Comparison of ENCODE assay signal across 14 cellular contexts in genomic region chr16:12079411-12079965, GRCh38.
DNase-seq lines count a peak whose midpoint lies in the region; ATAC-seq and TF ChIP-seq lines count a peak whose summit lies in the region.
"Had no signal": no experiment of that assay in that cellular context is flagged by ENCODE, and none has a peak within 500 bp of the region (broad histone marks: within the 10 kb centered on the region; RNA-seq: fewer than 3 reads in every experiment).

No MANE protein-coding gene starts in this region.

- no peaks in the 10 kb centered on the region for H3K9me3 ChIP-seq in PC-3 (ENCODE audit: low read length)
- no peaks in the 10 kb centered on the region for H3K9me3 ChIP-seq in colonic mucosa
- H3K9me3 ChIP-seq: adrenal gland, testis had no signal

- peak overlapping the region; percentile 53 for H3K4me3 Mint-ChIP-seq in activated CD4-positive, alpha-beta T cell treated with anti-CD3 and anti-CD28 coated beads for 36 hours

- peaks cover 29% of the 10 kb centered on the region for H3K36me3 Mint-ChIP-seq in activated CD4-positive, alpha-beta T cell treated with anti-CD3 and anti-CD28 coated beads for 36 hours (ENCODE audit: low read depth)

- no peak overlapping the region for H3K4me2 ChIP-seq in PC-3 (ENCODE audit: low read length)
- H3K4me2 ChIP-seq: hepatocyte, smooth muscle cell had no signal

- no peak for ATAC-seq in activated CD4-positive, alpha-beta T cell treated with anti-CD3 and anti-CD28 coated beads for 36 hours
- ATAC-seq in PC-3 (peak; percentile 78), sciatic nerve (no peak), HG02938 (IDR thresholded peaks at IDR 0.05; ENCODE audit: unreplicated experiment) (no peak), GM18870 (IDR thresholded peaks at IDR 0.05; ENCODE audit: unreplicated experiment) (no peak)

- POLR2A ChIA-PET in activated CD4-positive, alpha-beta T cell treated with anti-CD3 and anti-CD28 coated beads for 36 hours (lab: Charles Lee): interaction anchor here (0.6 kb wide), 1 partner anchor 96 kb away, joined by 3 read pairs; no protein-coding TSS in a partner anchor
- POLR2A ChIA-PET in PC-3 (lab: Charles Lee; ENCODE audit: unreplicated experiment): no interaction called here

- H3K9ac ChIP-seq in PC-3 (ENCODE audit: low read length) (no peak overlapping the region), colonic mucosa (ENCODE audit: low read depth in 2 of 2, low read length in 2 of 2) (no peak overlapping the region)

- no peak overlapping the region for H3K4me3 ChIP-seq in PC-3 (ENCODE audit: low read length)
- no peak overlapping the region for H3K4me3 ChIP-seq in colonic mucosa
- H3K4me3 ChIP-seq: adrenal gland, hepatocyte, smooth muscle cell, testis had no signal

- H2AFZ ChIP-seq in PC-3 (ENCODE audit: low read length): no peak overlapping the region
- H2AFZ ChIP-seq: hepatocyte had no signal

- H3K9me2 ChIP-seq in PC-3 (replicated peaks; ENCODE audit: low read length): no peaks in the 10 kb centered on the region

- H3K27me3 ChIP-seq in PC-3 (ENCODE audit: low read length) (no peaks in the 10 kb centered on the region), colonic mucosa (no peaks in the 10 kb centered on the region)
- H3K27me3 ChIP-seq: adrenal gland, hepatocyte, testis had no signal

- H3F3A ChIP-seq in PC-3 (ENCODE audit: low read length, unreplicated experiment): no peaks in the 10 kb centered on the region

- peaks cover 76% of the 10 kb centered on the region for H3K4me1 Mint-ChIP-seq in activated CD4-positive, alpha-beta T cell treated with anti-CD3 and anti-CD28 coated beads for 36 hours

- peak overlapping the region; percentile 97 for H3K27ac Mint-ChIP-seq in activated CD4-positive, alpha-beta T cell treated with anti-CD3 and anti-CD28 coated beads for 36 hours

- peak; percentile 13 for DNase-seq in activated CD4-positive, alpha-beta T cell treated with anti-CD3 and anti-CD28 coated beads for 36 hours
- DNase-seq in activated CD4-positive, alpha-beta T cell treated with anti-CD3 and anti-CD28 coated beads, Interleukin-2, amount 50 U/mL, for 48 hours: no peak
- DNase-seq in PC-3 (no peak), colonic mucosa (no peak), sciatic nerve (ENCODE audit: low spot score) (peak; percentile 5), NCI-H1436 treated with DMSO at 0.1 percent for 48 hours (lab: John Stamatoyannopoulos, UW) (no peak)
- DNase-seq: NCI-H1048, NCI-H226, testis had no signal

- CTCF ChIA-PET in activated CD4-positive, alpha-beta T cell treated with anti-CD3 and anti-CD28 coated beads for 36 hours (lab: Charles Lee): interaction anchor here (0.6 to 4.4 kb wide), 5 partner anchors 11 to 644 kb away, joined by 3 to 40 read pairs (median 3); no protein-coding TSS in a partner anchor
- CTCF ChIA-PET in PC-3 (lab: Charles Lee): no interaction called here

- H3K9me3 Mint-ChIP-seq in activated CD4-positive, alpha-beta T cell treated with anti-CD3 and anti-CD28 coated beads for 36 hours (ENCODE audit: low read depth): peaks cover 4% of the 10 kb centered on the region

- intact Hi-C loops in activated CD4-positive, alpha-beta T cell treated with anti-CD3 and anti-CD28 coated beads for 36 hours (cut with DNase I, micrococcal nuclease): no loop called here
- intact Hi-C loops in PC-3 (cut with micrococcal nuclease): no loop called here
- intact Hi-C loops in colonic mucosa (cut with DNase I): no loop called here
- intact Hi-C loops in sciatic nerve (cut with DNase I): no loop called here

- no TSS peak for BruUV-seq in PC-3 (replicated peaks; lab: Mats Ljungman, UMichigan)

- no peaks in the 10 kb centered on the region for H3K36me3 ChIP-seq in PC-3 (ENCODE audit: low read depth, low read length)
- no peaks in the 10 kb centered on the region for H3K36me3 ChIP-seq in colonic mucosa
- H3K36me3 ChIP-seq: adrenal gland had no signal

- H3K4me1 ChIP-seq in PC-3 (ENCODE audit: insufficient read depth, low read length): peaks cover 5% of the 10 kb centered on the region
- no peaks in the 10 kb centered on the region for H3K4me1 ChIP-seq in colonic mucosa
- H3K4me1 ChIP-seq: adrenal gland, testis had no signal

- TF ChIP-seq CTCF in PC-3 (conservative IDR thresholded peaks at IDR 0.05; ENCODE audit: low read depth, low read length): no peak
- no peak for TF ChIP-seq CTCF in colonic mucosa (IDR thresholded peaks at IDR 0.05)

- no peaks in the 10 kb centered on the region for H4K20me1 ChIP-seq in PC-3 (ENCODE audit: low read length)

- no peak overlapping the region for H3K27ac ChIP-seq in PC-3 (ENCODE audit: low read length)
- peak overlapping the region; percentile 53 for H3K27ac ChIP-seq in colonic mucosa
- H3K27ac ChIP-seq: adrenal gland, hepatocyte, testis had no signal

- H3K27me3 Mint-ChIP-seq in activated CD4-positive, alpha-beta T cell treated with anti-CD3 and anti-CD28 coated beads for 36 hours: no peaks in the 10 kb centered on the region

- no peaks in the 10 kb centered on the region for H3K79me2 ChIP-seq in PC-3 (ENCODE audit: low read length)
- H3K79me2 ChIP-seq: hepatocyte had no signal

Comparison
In these comparisons a context has a peak if more than half of its experiments do, and no peak if none do; other contexts are left out.
1. DNase-seq: peak in activated CD4-positive, alpha-beta T cell treated with anti-CD3 and anti-CD28 coated beads for 36 hours (single experiment) and sciatic nerve (single experiment); none in activated CD4-positive, alpha-beta T cell treated with anti-CD3 and anti-CD28 coated beads, Interleukin-2, amount 50 U/mL, for 48 hours (0 of 2), PC-3 (single experiment), colonic mucosa (single experiment) and NCI-H1436 treated with DMSO at 0.1 percent for 48 hours (single experiment).